Comparison of ENCODE assay signal across 1 cellular context in the genomic region with DNA sequence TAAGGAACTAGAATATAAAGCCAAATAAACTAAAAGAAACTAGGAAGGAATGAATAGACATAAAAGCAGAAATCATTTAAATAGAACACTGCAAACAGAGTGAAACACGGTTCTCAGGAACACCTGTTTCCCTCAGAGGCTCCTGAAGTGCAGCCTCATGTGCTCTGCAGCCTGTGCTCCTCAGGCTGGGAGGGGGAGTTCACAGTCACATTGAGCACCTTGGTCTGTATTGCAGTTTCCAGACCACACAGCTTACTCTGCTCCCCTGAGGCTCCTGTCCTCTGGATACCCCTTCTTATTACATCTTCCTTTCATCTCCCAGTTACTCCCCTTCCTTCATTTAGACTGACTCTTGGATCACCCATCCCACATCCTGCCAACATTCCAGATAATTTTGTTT.
TF ChIP-seq lines count a peak whose summit lies in the region.

No MANE protein-coding gene starts in this region.

TF ChIP-seq in GM12878, 131 proteins besides CTCF, POLR2A, EP300 and RAD21 (continued from another document):
- TF ChIP-seq, protein P1, sequence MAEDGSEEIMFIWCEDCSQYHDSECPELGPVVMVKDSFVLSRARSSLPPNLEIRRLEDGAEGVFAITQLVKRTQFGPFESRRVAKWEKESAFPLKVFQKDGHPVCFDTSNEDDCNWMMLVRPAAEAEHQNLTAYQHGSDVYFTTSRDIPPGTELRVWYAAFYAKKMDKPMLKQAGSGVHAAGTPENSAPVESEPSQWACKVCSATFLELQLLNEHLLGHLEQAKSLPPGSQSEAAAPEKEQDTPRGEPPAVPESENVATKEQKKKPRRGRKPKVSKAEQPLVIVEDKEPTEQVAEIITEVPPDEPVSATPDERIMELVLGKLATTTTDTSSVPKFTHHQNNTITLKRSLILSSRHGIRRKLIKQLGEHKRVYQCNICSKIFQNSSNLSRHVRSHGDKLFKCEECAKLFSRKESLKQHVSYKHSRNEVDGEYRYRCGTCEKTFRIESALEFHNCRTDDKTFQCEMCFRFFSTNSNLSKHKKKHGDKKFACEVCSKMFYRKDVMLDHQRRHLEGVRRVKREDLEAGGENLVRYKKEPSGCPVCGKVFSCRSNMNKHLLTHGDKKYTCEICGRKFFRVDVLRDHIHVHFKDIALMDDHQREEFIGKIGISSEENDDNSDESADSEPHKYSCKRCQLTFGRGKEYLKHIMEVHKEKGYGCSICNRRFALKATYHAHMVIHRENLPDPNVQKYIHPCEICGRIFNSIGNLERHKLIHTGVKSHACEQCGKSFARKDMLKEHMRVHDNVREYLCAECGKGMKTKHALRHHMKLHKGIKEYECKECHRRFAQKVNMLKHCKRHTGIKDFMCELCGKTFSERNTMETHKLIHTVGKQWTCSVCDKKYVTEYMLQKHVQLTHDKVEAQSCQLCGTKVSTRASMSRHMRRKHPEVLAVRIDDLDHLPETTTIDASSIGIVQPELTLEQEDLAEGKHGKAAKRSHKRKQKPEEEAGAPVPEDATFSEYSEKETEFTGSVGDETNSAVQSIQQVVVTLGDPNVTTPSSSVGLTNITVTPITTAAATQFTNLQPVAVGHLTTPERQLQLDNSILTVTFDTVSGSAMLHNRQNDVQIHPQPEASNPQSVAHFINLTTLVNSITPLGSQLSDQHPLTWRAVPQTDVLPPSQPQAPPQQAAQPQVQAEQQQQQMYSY (CRISPR knock-in tag; IDR thresholded peaks at IDR 0.05), result no peak
- TF ChIP-seq HDGF (IDR thresholded peaks at IDR 0.05) (no peak), RAD51 (IDR thresholded peaks at IDR 0.05) (no peak), TAF1 (IDR thresholded peaks at IDR 0.05; ENCODE audit: borderline replicate concordance, low read depth, low read length) (no peak), POU2F2 (IDR thresholded peaks at IDR 0.05; ENCODE audit: borderline replicate concordance, low read depth, low read length) (no peak), BHLHE40 (IDR thresholded peaks at IDR 0.05; ENCODE audit: borderline replicate concordance in 1 of 2, low read depth in 2 of 2, low read length in 1 of 2) (no peak)
- TF ChIP-seq, protein P2, sequence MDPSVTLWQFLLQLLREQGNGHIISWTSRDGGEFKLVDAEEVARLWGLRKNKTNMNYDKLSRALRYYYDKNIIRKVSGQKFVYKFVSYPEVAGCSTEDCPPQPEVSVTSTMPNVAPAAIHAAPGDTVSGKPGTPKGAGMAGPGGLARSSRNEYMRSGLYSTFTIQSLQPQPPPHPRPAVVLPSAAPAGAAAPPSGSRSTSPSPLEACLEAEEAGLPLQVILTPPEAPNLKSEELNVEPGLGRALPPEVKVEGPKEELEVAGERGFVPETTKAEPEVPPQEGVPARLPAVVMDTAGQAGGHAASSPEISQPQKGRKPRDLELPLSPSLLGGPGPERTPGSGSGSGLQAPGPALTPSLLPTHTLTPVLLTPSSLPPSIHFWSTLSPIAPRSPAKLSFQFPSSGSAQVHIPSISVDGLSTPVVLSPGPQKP (IDR thresholded peaks at IDR 0.05; ENCODE audit: low read depth, low read length), result no peak
